Comparison of ENCODE assay signal across 18 cellular contexts in the genomic region with DNA sequence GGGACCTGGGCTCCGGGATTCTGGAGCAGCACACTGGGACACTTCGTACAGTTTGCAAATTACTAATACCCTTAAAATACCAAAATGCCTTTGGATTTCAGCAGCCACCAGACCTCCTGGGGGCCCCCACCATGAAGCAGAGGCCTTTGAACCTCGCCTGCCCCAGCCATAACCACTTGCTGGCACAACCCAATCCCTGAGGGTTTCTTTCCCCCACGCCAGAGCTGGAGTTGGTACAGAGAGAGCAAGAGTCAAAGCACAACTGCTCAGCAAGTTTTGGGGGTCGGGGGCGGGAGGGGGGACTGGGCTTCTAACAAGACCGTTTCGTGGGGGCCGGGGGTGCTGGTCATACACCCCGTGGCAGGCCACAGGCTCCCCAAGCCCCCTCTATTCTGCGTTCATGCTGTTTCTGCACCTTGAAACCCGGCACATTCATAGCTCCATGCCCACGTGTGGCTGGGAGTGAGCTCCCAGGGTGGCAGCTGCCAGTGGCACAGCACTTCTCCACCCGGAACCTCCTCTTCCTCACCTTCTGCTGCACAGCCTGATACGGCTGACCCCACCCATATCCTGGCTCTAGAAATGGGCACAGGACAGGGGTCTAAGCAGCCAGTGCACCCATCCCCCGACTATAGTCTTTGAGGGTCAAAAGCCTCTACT. TPM values are rescaled to one million over a fixed set of nuclear protein-coding genes. Genes with fewer than 3 reads are reported as not detected.
A peak's percentile ranks its signal among the peaks of the same experiment; 100 is the strongest.
DNase-seq lines count a peak whose midpoint lies in the region; ATAC-seq lines count a peak whose summit lies in the region.
"Had no signal": no experiment of that assay in that cellular context is flagged by ENCODE, and none has a peak within 500 bp of the region (broad histone marks: within the 10 kb centered on the region; RNA-seq: fewer than 3 reads in every experiment).

No MANE protein-coding gene starts in this region.

- no peaks in the 10 kb centered on the region for H3K9me3 Mint-ChIP-seq in immature natural killer cell
- H3K9me3 Mint-ChIP-seq in activated T-cell treated with anti-CD3 and anti-CD28 coated beads, Interleukin-2, amount 50 U/mL, for 24 hours, result no peaks in the 10 kb centered on the region
- H3K9me3 Mint-ChIP-seq: CD8-positive, alpha-beta memory T cell had no signal

- H3K27ac ChIP-seq in BLaER1 (no peak overlapping the region), skeletal muscle tissue (ENCODE audit: low read depth, low read length) (peak overlapping the region; percentile 67)
- H3K27ac ChIP-seq: foreskin keratinocyte, pancreas had no signal

- H3K4me2 ChIP-seq in BLaER1, result peak overlapping the region; percentile 76

- H3K27ac Mint-ChIP-seq in T-helper 17 cell (peak overlapping the region; percentile 95), immature natural killer cell (peak overlapping the region; percentile 96 to 100 (median 98))
- H3K27ac Mint-ChIP-seq in activated T-cell treated with anti-CD3 and anti-CD28 coated beads, Interleukin-2, amount 50 U/mL, for 24 hours, result no peak overlapping the region

- H4K20me1 ChIP-seq in BLaER1, result peaks cover 24% of the 10 kb centered on the region; the same call in 1 of the 2 replicates

- peaks cover 3% of the 10 kb centered on the region for H3K36me3 Mint-ChIP-seq in T-helper 17 cell (ENCODE audit: low read depth)
- peaks cover 0 to 11% (median 4%) of the 10 kb centered on the region in 3 donors for H3K36me3 Mint-ChIP-seq in immature natural killer cell
- peaks cover 13% of the 10 kb centered on the region for H3K36me3 Mint-ChIP-seq in activated T-cell treated with anti-CD3 and anti-CD28 coated beads, Interleukin-2, amount 50 U/mL, for 24 hours (ENCODE audit: low read depth)

- no peaks in the 10 kb centered on the region for H3K9me3 ChIP-seq in BLaER1
- no peaks in the 10 kb centered on the region for H3K9me3 ChIP-seq in T-helper 17 cell (ENCODE audit: control insufficient read depth, low read length, poor library complexity, severe bottlenecking)
- H3K9me3 ChIP-seq in skeletal muscle tissue (ENCODE audit: control insufficient read depth in 3 of 3, low read length in 3 of 3), result no peaks in the 10 kb centered on the region
- H3K9me3 ChIP-seq: pancreas had no signal

- ATAC-seq in T-helper 17 cell, result no peak
- no peak for ATAC-seq in HG03439 (IDR thresholded peaks at IDR 0.05; ENCODE audit: unreplicated experiment)
- ATAC-seq in HG02981 (IDR thresholded peaks at IDR 0.05; ENCODE audit: unreplicated experiment), result no peak
- ATAC-seq in HG03135 (IDR thresholded peaks at IDR 0.05; ENCODE audit: unreplicated experiment), result no peak
- ATAC-seq: foreskin keratinocyte, left lobe of liver, Panc1, SK-N-SH treated with all-trans-retinoic acid at 6 μM for 48 hours had no signal

- no peak overlapping the region for H3K4me3 Mint-ChIP-seq in T-helper 17 cell
- peak overlapping the region in 4 of 5 donors; percentile 27 to 82 (median 78) for H3K4me3 Mint-ChIP-seq in immature natural killer cell
- H3K4me3 Mint-ChIP-seq in activated T-cell treated with anti-CD3 and anti-CD28 coated beads, Interleukin-2, amount 50 U/mL, for 24 hours, result no peak overlapping the region

- H3K4me1 Mint-ChIP-seq in T-helper 17 cell (peaks cover 41% of the 10 kb centered on the region), immature natural killer cell (peaks cover 81 to 84% of the 10 kb centered on the region in 2 donors)
- peaks cover 68% of the 10 kb centered on the region for H3K4me1 Mint-ChIP-seq in activated T-cell treated with anti-CD3 and anti-CD28 coated beads, Interleukin-2, amount 50 U/mL, for 24 hours (ENCODE audit: low read depth)

- no peaks in the 10 kb centered on the region for H3K36me3 ChIP-seq in BLaER1
- peaks cover 0 to under 1% (median 0%) of the 10 kb centered on the region in 3 donors for H3K36me3 ChIP-seq in skeletal muscle tissue (ENCODE audit: control insufficient read depth in 3 of 3, insufficient read depth in 3 of 3, low read length in 3 of 3)
- H3K36me3 ChIP-seq: pancreas had no signal

- H3K27me3 ChIP-seq in BLaER1 (no peaks in the 10 kb centered on the region), skeletal muscle tissue (ENCODE audit: control insufficient read depth in 3 of 3, insufficient read depth in 3 of 3, low read length in 3 of 3) (no peaks in the 10 kb centered on the region)
- H3K27me3 ChIP-seq: foreskin keratinocyte, pancreas had no signal

- H3K9ac ChIP-seq in BLaER1 (no peak overlapping the region), skeletal muscle tissue (ENCODE audit: low read depth in 1 of 3, low read length in 3 of 3) (peak overlapping the region; percentile 12 to 74 (median 47))

- no peaks in the 10 kb centered on the region for H3K27me3 Mint-ChIP-seq in T-helper 17 cell
- peaks cover 12 to 18% (median 18%) of the 10 kb centered on the region in 3 donors for H3K27me3 Mint-ChIP-seq in immature natural killer cell (ENCODE audit: low read depth in 3 of 3)
- H3K27me3 Mint-ChIP-seq in activated T-cell treated with anti-CD3 and anti-CD28 coated beads, Interleukin-2, amount 50 U/mL, for 24 hours, result no peaks in the 10 kb centered on the region
- H3K27me3 Mint-ChIP-seq: CD8-positive, alpha-beta memory T cell had no signal

- DNase-seq in T-helper 17 cell (no peak), immature natural killer cell (no peak)
- no peak for DNase-seq in activated T-cell treated with anti-CD3 and anti-CD28 coated beads, Interleukin-2, amount 50 U/mL, for 24 hours
- DNase-seq: activated CD4-positive, alpha-beta T cell treated with anti-CD3 and anti-CD28 coated beads for 48 hours; activated naive CD4-positive, alpha-beta T cell; CD8-positive, alpha-beta memory T cell; foreskin keratinocyte; NCI-H146; NCI-H2227 treated with DMSO at 0.1 percent for 48 hours; pancreas had no signal

- H3K4me3 ChIP-seq in BLaER1, result no peak overlapping the region
- H3K4me3 ChIP-seq in skeletal muscle tissue (ENCODE audit: low read length in 3 of 3), result no peak overlapping the region
- H3K4me3 ChIP-seq: pancreas had no signal

- H3K4me1 ChIP-seq in BLaER1 (peaks cover 59% of the 10 kb centered on the region), skeletal muscle tissue (ENCODE audit: control insufficient read depth in 3 of 3, insufficient read depth in 3 of 3, low read length in 3 of 3) (peaks cover 76 to 95% (median 80%) of the 10 kb centered on the region in 3 donors)
- H3K4me1 ChIP-seq: foreskin keratinocyte, pancreas had no signal

RNA-seq across cellular contexts. Expression of a gene that starts 17.1 kb away (rescaled TPM):
- total RNA-seq in T-helper 17 cell, result 10 to 100 TPM; 13.5 to 20.7 TPM
- polyA plus RNA-seq in immature natural killer cell, result 100 to 1,000 TPM; 107 to 244 (median 141) TPM
- total RNA-seq in skeletal muscle tissue, result 16.7 TPM

RNA-seq across cellular contexts. Expression of a gene that starts 32.7 kb away (rescaled TPM):
- total RNA-seq in T-helper 17 cell (10 to 100 TPM; 16.6 to 18.6 TPM), skeletal muscle tissue (17.2 TPM)
- polyA plus RNA-seq in immature natural killer cell, result 10 to 100 TPM; 32.4 to 68.3 (median 60.3) TPM

Comparison
In these comparisons a context has a peak if more than half of its experiments do, and no peak if none do; other contexts are left out.
1. H3K4me3 Mint-ChIP-seq: peak in immature natural killer cell (4 of 5); none in T-helper 17 cell (single experiment) and activated T-cell treated with anti-CD3 and anti-CD28 coated beads, Interleukin-2, amount 50 U/mL, for 24 hours (single experiment).